In genomic region chr15:71508081-71508682, GRCh38 we compare ENCODE assay signal across 1 cellular context.
TF ChIP-seq lines count a peak whose summit lies in the region.

No MANE protein-coding gene starts in this region.

TF ChIP-seq in H1, 55 proteins besides CTCF, POLR2A, EP300 and RAD21 (continued from another document):
- TF ChIP-seq CHD7 (IDR thresholded peaks at IDR 0.05; ENCODE audit: insufficient replicate concordance, low read length) = no peak
- no peak for TF ChIP-seq JUND (IDR thresholded peaks at IDR 0.05; ENCODE audit: low read length)
- TF ChIP-seq MAX (IDR thresholded peaks at IDR 0.05) = no peak
- no peak for TF ChIP-seq TAF7 (optimal IDR thresholded peaks at IDR 0.05; ENCODE audit: borderline replicate concordance, low read depth, low read length)
- TF ChIP-seq CBX5 (IDR thresholded peaks at IDR 0.05; ENCODE audit: low read depth, low read length) = no peak
- no peak for TF ChIP-seq RFX5 (IDR thresholded peaks at IDR 0.05; ENCODE audit: borderline replicate concordance, low read depth, low read length)
- TF ChIP-seq SUZ12 (IDR thresholded peaks at IDR 0.05; ENCODE audit: low read length) = no peak
- TF ChIP-seq SIN3A (conservative IDR thresholded peaks at IDR 0.05 in 1 of 2, IDR thresholded peaks at IDR 0.05 in 1 of 2; ENCODE audit: low read depth in 1 of 2, low read length in 2 of 2) = no peak
- TF ChIP-seq USF2 (IDR thresholded peaks at IDR 0.05; ENCODE audit: low read length) = no peak
- no peak for TF ChIP-seq RNF2 (IDR thresholded peaks at IDR 0.05; ENCODE audit: borderline replicate concordance, low read depth, low read length, missing control alignments, poor library complexity, severe bottlenecking)
- TF ChIP-seq TAF1 (IDR thresholded peaks at IDR 0.05; ENCODE audit: low read depth, low read length) = no peak
- no peak for TF ChIP-seq SIX5 (IDR thresholded peaks at IDR 0.05; ENCODE audit: low read depth, low read length)
- TF ChIP-seq FOSL1 (IDR thresholded peaks at IDR 0.05; ENCODE audit: insufficient read depth, low read depth, low read length) = no peak
- TF ChIP-seq BRCA1 (IDR thresholded peaks at IDR 0.05; ENCODE audit: low read depth, low read length) = no peak
